6 cellular contexts compared by ENCODE assay signal in the genomic region with DNA sequence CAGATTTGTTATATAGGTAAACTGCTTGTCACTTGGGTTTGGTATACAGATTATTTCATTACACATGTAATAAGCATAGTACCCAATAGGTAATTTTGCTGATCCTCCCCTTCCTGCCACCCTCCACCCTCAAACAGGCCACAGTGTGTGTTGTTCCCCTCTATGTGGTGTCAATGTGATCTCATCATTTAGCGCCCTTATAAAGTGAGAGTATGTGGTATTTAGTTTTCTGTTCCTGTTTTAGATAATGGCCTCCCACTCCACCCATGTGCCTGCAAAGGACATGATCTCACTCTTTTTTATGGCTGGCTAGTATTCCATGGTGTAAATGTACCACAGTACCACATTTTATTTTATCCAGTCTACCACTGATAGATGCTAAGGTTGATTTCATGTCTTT.
"Had no signal": no experiment of that assay in that cellular context is flagged by ENCODE, and none has a peak within 500 bp of the region (broad histone marks: within the 10 kb centered on the region; RNA-seq: fewer than 3 reads in every experiment).

No MANE protein-coding gene starts in this region.

- FAIRE-seq: G401.6, GM12892, GM18507, GM19239 had no signal

- DNase-seq: GDM1, GF-D8 had no signal
